18 cellular contexts compared by ENCODE assay signal in the genomic region with DNA sequence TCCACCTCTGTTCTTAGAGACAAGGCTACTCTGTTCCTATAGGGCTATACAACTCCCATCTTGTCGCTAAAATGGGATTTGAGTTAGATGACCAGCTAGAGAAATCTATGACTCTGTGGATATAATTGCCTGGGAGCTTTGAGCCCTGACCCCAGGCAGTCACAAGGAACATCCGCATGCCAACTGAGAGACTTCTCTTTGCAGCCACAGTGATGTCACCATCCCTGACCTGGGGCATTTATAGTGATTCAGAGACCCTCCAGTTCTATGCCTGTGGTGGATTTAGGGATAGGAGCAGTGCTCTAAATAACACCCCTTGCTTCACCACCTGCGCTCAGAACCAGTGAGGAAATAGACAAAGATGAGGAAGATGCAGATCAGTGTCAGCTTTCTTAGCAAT.
DNase-seq lines count a peak whose midpoint lies in the region; ATAC-seq and TF ChIP-seq lines count a peak whose summit lies in the region.
"Had no signal": no experiment of that assay in that cellular context is flagged by ENCODE, and none has a peak within 500 bp of the region (broad histone marks: within the 10 kb centered on the region; RNA-seq: fewer than 3 reads in every experiment).

No MANE protein-coding gene starts in this region.

- H3K9me3 ChIP-seq in skeletal muscle satellite cell (replicated peaks; ENCODE audit: low read length), result no peaks in the 10 kb centered on the region
- H3K9me3 ChIP-seq: BE2C had no signal

- no peaks in the 10 kb centered on the region for H3K27me3 ChIP-seq in skeletal muscle satellite cell (ENCODE audit: control insufficient read depth, insufficient read depth, low read length)

- peak overlapping the region; percentile 29; the same call in 1 of the 2 replicates for H3K27ac ChIP-seq in RWPE1

- no peak for ATAC-seq in HG02623 (IDR thresholded peaks at IDR 0.05; ENCODE audit: unreplicated experiment)

- no peak overlapping the region for H3K4me3 ChIP-seq in fibroblast of villous mesenchyme (ENCODE audit: low read depth, low read length)
- H3K4me3 ChIP-seq in skeletal muscle satellite cell (ENCODE audit: low read length), result no peak overlapping the region

- H3K36me3 ChIP-seq in skeletal muscle satellite cell (ENCODE audit: insufficient read depth, low read length), result no peaks in the 10 kb centered on the region
- H3K36me3 ChIP-seq: BE2C had no signal

- CTCF ChIA-PET in RWPE1 (lab: Yijun Ruan, JAX), result no interaction called here

- TF ChIP-seq CTCF in RWPE1 (conservative IDR thresholded peaks at IDR 0.05; ENCODE audit: low read depth) (no peak), fibroblast of villous mesenchyme (IDR thresholded peaks at IDR 0.05; ENCODE audit: insufficient read depth, low read depth, low read length) (no peak)

- DNase-seq in CD1c-positive myeloid dendritic cell (ENCODE audit: extremely low spot score), result peak; percentile 30
- no peak for DNase-seq in RWPE1 (ENCODE audit: low spot score)
- peak; percentile 19 for DNase-seq in fibroblast of villous mesenchyme (ENCODE audit: low read depth)
- no peak for DNase-seq in NCI-H2107 (lab: John Stamatoyannopoulos, UW)
- DNase-seq in NCI-H1694 treated with DMSO at 0.1 percent for 48 hours (lab: John Stamatoyannopoulos, UW), result no peak
- no peak for DNase-seq in NK-92 (lab: John Stamatoyannopoulos, UW; ENCODE audit: unreplicated experiment)
- DNase-seq: activated CD4-positive, alpha-beta T cell treated with anti-CD3 and anti-CD28 coated beads, Interleukin-2, amount 10 ng/mL, durations not matched to agents 24 days and 14 days; activated CD8-positive, alpha-beta memory T cell treated with anti-CD3 and anti-CD28 coated beads, Interleukin-2, amount 50 U/mL, for 4 hours; activated effector memory CD4-positive, alpha-beta T cell treated with Interleukin-2 at 50 U/mL for 16 hours; amygdala; BE2C; effector memory CD4-positive, alpha-beta T cell; NCI-H146; NCI-H345; right cardiac atrium; stimulated activated naive CD4-positive, alpha-beta T cell had no signal

- no peak overlapping the region for H3K9ac ChIP-seq in skeletal muscle satellite cell (ENCODE audit: low read depth, low read length)

- peaks cover 25% of the 10 kb centered on the region for H3K4me1 ChIP-seq in skeletal muscle satellite cell (ENCODE audit: control insufficient read depth, insufficient read depth, low read length)
- H3K4me1 ChIP-seq: BE2C had no signal

- peak overlapping the region; percentile 80 for H3K4me2 ChIP-seq in skeletal muscle satellite cell (ENCODE audit: low read length)

- POLR2A ChIA-PET in RWPE1 (lab: Yijun Ruan, JAX; ENCODE audit: low non-redundant PET), result no interaction called here

Comparison
In these comparisons a context has a peak if more than half of its experiments do, and no peak if none do; other contexts are left out.
1. DNase-seq: peak in CD1c-positive myeloid dendritic cell (single experiment) and fibroblast of villous mesenchyme (single experiment); none in RWPE1 (single experiment), NCI-H2107 (single experiment), NCI-H1694 treated with DMSO at 0.1 percent for 48 hours (single experiment) and NK-92 (single experiment).